In the genomic region with DNA sequence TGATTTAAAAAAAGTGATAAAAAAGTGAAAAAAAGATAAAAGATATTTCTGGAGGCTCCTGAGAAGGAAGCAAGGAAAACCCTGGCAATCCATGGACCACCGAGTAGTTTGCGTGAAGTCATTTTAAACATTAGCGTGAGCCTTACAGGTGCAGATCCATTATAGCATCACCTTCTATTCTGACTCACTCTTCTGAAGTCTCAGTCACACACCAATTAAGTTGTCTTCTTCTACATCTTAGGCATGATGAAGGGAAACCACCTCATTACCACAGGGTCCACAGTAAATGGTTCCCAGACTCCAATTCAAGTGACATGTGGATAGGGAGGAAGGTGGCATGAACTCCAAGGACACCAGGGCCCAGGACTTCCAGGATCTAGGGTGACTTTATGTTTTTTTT, we compare ENCODE assay signal across 21 cellular contexts.
DNase-seq lines count a peak whose midpoint lies in the region; ATAC-seq and TF ChIP-seq lines count a peak whose summit lies in the region.
"Had no signal": no experiment of that assay in that cellular context is flagged by ENCODE, and none has a peak within 500 bp of the region (broad histone marks: within the 10 kb centered on the region; RNA-seq: fewer than 3 reads in every experiment).

No MANE protein-coding gene starts in this region.

- H3K79me2 ChIP-seq in neural cell (replicated peaks; ENCODE audit: insufficient read depth, low read length), result peaks cover 14% of the 10 kb centered on the region

- TF ChIP-seq CTCF in CD8-positive, alpha-beta T cell (IDR thresholded peaks at IDR 0.05), result no peak
- TF ChIP-seq CTCF in neural cell (IDR thresholded peaks at IDR 0.05; ENCODE audit: poor library complexity, severe bottlenecking), result no peak

- H2AFZ ChIP-seq in neural cell (ENCODE audit: low read depth, low read length), result no peak overlapping the region

- peak overlapping the region; percentile 30 for H3K27ac Mint-ChIP-seq in CD8-positive, alpha-beta T cell
- H3K27ac Mint-ChIP-seq in activated naive CD8-positive, alpha-beta T cell, result peak overlapping the region; percentile 76

- TF ChIP-seq EP300 in neural cell (conservative IDR thresholded peaks at IDR 0.05; ENCODE audit: poor library complexity, severe bottlenecking), result no peak

- ATAC-seq in activated T-cell treated with anti-CD3 and anti-CD28 coated beads, Interleukin-2, amount 50 U/mL, for 4 hours, result peak; percentile 71 to 77
- no peak for ATAC-seq in CD8-positive, alpha-beta T cell
- ATAC-seq: A549, HCT116 had no signal

- H4K20me1 ChIP-seq in neural cell (ENCODE audit: insufficient read depth), result no peaks in the 10 kb centered on the region

- no peak for TF ChIP-seq RAD21 in neural cell (conservative IDR thresholded peaks at IDR 0.05)

- peaks cover 67% of the 10 kb centered on the region for H3K4me1 Mint-ChIP-seq in activated T-cell treated with anti-CD3 and anti-CD28 coated beads, Interleukin-2, amount 50 U/mL, for 4 hours (ENCODE audit: low read depth)
- H3K4me1 Mint-ChIP-seq in CD8-positive, alpha-beta T cell (ENCODE audit: low read depth), result peaks cover 68% of the 10 kb centered on the region
- peaks cover 87% of the 10 kb centered on the region for H3K4me1 Mint-ChIP-seq in activated naive CD8-positive, alpha-beta T cell (ENCODE audit: low read depth)

- H3K36me3 ChIP-seq in CD8-positive, alpha-beta T cell (ENCODE audit: insufficient read depth, low read length), result no peaks in the 10 kb centered on the region
- no peaks in the 10 kb centered on the region for H3K36me3 ChIP-seq in neural cell (ENCODE audit: insufficient read depth, low read length)
- H3K36me3 ChIP-seq: BE2C had no signal

- H3K27me3 Mint-ChIP-seq in activated T-cell treated with anti-CD3 and anti-CD28 coated beads, Interleukin-2, amount 50 U/mL, for 4 hours (ENCODE audit: low read depth), result no peaks in the 10 kb centered on the region
- no peaks in the 10 kb centered on the region for H3K27me3 Mint-ChIP-seq in CD8-positive, alpha-beta T cell (ENCODE audit: low read depth)
- no peaks in the 10 kb centered on the region for H3K27me3 Mint-ChIP-seq in activated naive CD8-positive, alpha-beta T cell

- no peak overlapping the region for H3K4me3 ChIP-seq in CD8-positive, alpha-beta T cell (ENCODE audit: low read depth, low read length)
- no peak overlapping the region for H3K4me3 ChIP-seq in neural cell (ENCODE audit: low read length)
- H3K4me3 ChIP-seq: A549 had no signal

- H3K4me1 ChIP-seq in CD8-positive, alpha-beta T cell (ENCODE audit: insufficient read depth, low read length), result peaks cover 16% of the 10 kb centered on the region
- H3K4me1 ChIP-seq: A549, BE2C had no signal

- peaks cover 64% of the 10 kb centered on the region for H3K36me3 Mint-ChIP-seq in activated T-cell treated with anti-CD3 and anti-CD28 coated beads, Interleukin-2, amount 50 U/mL, for 4 hours (ENCODE audit: insufficient read depth)
- H3K36me3 Mint-ChIP-seq in CD8-positive, alpha-beta T cell, result peaks cover 61% of the 10 kb centered on the region
- peaks cover 39% of the 10 kb centered on the region for H3K36me3 Mint-ChIP-seq in activated naive CD8-positive, alpha-beta T cell

- CTCF ChIA-PET in CD8-positive, alpha-beta T cell (lab: Charles Lee), result no interaction called here

- intact Hi-C loops in CD8-positive, alpha-beta T cell (cut with DNase I, micrococcal nuclease), result no loop called here

- no peak overlapping the region for H3K4me3 Mint-ChIP-seq in activated T-cell treated with anti-CD3 and anti-CD28 coated beads, Interleukin-2, amount 50 U/mL, for 4 hours
- no peak overlapping the region for H3K4me3 Mint-ChIP-seq in CD8-positive, alpha-beta T cell
- H3K4me3 Mint-ChIP-seq in activated naive CD8-positive, alpha-beta T cell, result no peak overlapping the region

- H3K9me3 ChIP-seq in CD8-positive, alpha-beta T cell (ENCODE audit: low read length), result no peaks in the 10 kb centered on the region
- H3K9me3 ChIP-seq in neural cell (ENCODE audit: low read length), result no peaks in the 10 kb centered on the region
- H3K9me3 ChIP-seq: A549, BE2C had no signal

- no peaks in the 10 kb centered on the region for H3K9me2 ChIP-seq in neural cell (ENCODE audit: insufficient read depth, low read length)

- no peak overlapping the region for H3K4me2 ChIP-seq in neural cell (ENCODE audit: low read length)
- H3K4me2 ChIP-seq: A549 had no signal

- no peaks in the 10 kb centered on the region for H3K9me3 Mint-ChIP-seq in activated T-cell treated with anti-CD3 and anti-CD28 coated beads, Interleukin-2, amount 50 U/mL, for 4 hours
- H3K9me3 Mint-ChIP-seq in CD8-positive, alpha-beta T cell, result no peaks in the 10 kb centered on the region
- H3K9me3 Mint-ChIP-seq in activated naive CD8-positive, alpha-beta T cell (ENCODE audit: low read depth), result no peaks in the 10 kb centered on the region

- DNase-seq in activated T-cell treated with anti-CD3 and anti-CD28 coated beads, Interleukin-2, amount 50 U/mL, for 4 hours, result no peak
- DNase-seq in activated T-cell treated with anti-CD3 and anti-CD28 coated beads for 4 hours, result no peak
- DNase-seq in CD8-positive, alpha-beta T cell, result no peak
- DNase-seq in cerebellum (ENCODE audit: low spot score), result no peak
- DNase-seq in SK-N-DZ (ENCODE audit: low spot score), result no peak
- DNase-seq: BE2C, COR-L47, DMS 273 treated with DMSO at 0.1 percent for 48 hours, DMS79 treated with DMSO at 0.1 percent for 48 hours, Kasumi-1, NCI-H1417, NCI-H1694 treated with DMSO at 0.1 percent for 48 hours, NCI-H2081 treated with DMSO at 0.1 percent for 48 hours, NCI-H2171 treated with DMSO at 0.1 percent for 48 hours, NCI-H446 treated with DMSO at 0.1 percent for 48 hours, NCI-H526 treated with DMSO at 0.1 percent for 48 hours, OCI-M1 had no signal

- no peak overlapping the region for H3K9ac ChIP-seq in neural cell (ENCODE audit: low read length)

- no peaks in the 10 kb centered on the region for H3K27me3 ChIP-seq in CD8-positive, alpha-beta T cell (ENCODE audit: insufficient read depth, low read length)
- no peaks in the 10 kb centered on the region for H3K27me3 ChIP-seq in neural cell (ENCODE audit: insufficient read depth, low read depth, low read length)
- H3K27me3 ChIP-seq: BE2C had no signal

- POLR2A ChIA-PET in CD8-positive, alpha-beta T cell (lab: Charles Lee), result no interaction called here

- no peak overlapping the region for H3K27ac ChIP-seq in CD8-positive, alpha-beta T cell (ENCODE audit: low read depth, low read length)
- H3K27ac ChIP-seq in neural cell (ENCODE audit: low read length), result peak overlapping the region; percentile 7
- H3K27ac ChIP-seq: A549 had no signal

- no peaks in the 10 kb centered on the region for H3F3A ChIP-seq in neural cell (ENCODE audit: insufficient read depth, low read length, poor library complexity, severe bottlenecking)

TF ChIP-seq in neural cell, 6 proteins besides CTCF, POLR2A, EP300 and RAD21:
- TF ChIP-seq, protein P1, sequence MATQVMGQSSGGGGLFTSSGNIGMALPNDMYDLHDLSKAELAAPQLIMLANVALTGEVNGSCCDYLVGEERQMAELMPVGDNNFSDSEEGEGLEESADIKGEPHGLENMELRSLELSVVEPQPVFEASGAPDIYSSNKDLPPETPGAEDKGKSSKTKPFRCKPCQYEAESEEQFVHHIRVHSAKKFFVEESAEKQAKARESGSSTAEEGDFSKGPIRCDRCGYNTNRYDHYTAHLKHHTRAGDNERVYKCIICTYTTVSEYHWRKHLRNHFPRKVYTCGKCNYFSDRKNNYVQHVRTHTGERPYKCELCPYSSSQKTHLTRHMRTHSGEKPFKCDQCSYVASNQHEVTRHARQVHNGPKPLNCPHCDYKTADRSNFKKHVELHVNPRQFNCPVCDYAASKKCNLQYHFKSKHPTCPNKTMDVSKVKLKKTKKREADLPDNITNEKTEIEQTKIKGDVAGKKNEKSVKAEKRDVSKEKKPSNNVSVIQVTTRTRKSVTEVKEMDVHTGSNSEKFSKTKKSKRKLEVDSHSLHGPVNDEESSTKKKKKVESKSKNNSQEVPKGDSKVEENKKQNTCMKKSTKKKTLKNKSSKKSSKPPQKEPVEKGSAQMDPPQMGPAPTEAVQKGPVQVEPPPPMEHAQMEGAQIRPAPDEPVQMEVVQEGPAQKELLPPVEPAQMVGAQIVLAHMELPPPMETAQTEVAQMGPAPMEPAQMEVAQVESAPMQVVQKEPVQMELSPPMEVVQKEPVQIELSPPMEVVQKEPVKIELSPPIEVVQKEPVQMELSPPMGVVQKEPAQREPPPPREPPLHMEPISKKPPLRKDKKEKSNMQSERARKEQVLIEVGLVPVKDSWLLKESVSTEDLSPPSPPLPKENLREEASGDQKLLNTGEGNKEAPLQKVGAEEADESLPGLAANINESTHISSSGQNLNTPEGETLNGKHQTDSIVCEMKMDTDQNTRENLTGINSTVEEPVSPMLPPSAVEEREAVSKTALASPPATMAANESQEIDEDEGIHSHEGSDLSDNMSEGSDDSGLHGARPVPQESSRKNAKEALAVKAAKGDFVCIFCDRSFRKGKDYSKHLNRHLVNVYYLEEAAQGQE (IDR thresholded peaks at IDR 0.05; ENCODE audit: borderline replicate concordance), result no peak
- TF ChIP-seq POLR2AphosphoS5 (IDR thresholded peaks at IDR 0.05), result peak; percentile 26
